Comparison of ENCODE assay signal across 8 cellular contexts in the genomic region with DNA sequence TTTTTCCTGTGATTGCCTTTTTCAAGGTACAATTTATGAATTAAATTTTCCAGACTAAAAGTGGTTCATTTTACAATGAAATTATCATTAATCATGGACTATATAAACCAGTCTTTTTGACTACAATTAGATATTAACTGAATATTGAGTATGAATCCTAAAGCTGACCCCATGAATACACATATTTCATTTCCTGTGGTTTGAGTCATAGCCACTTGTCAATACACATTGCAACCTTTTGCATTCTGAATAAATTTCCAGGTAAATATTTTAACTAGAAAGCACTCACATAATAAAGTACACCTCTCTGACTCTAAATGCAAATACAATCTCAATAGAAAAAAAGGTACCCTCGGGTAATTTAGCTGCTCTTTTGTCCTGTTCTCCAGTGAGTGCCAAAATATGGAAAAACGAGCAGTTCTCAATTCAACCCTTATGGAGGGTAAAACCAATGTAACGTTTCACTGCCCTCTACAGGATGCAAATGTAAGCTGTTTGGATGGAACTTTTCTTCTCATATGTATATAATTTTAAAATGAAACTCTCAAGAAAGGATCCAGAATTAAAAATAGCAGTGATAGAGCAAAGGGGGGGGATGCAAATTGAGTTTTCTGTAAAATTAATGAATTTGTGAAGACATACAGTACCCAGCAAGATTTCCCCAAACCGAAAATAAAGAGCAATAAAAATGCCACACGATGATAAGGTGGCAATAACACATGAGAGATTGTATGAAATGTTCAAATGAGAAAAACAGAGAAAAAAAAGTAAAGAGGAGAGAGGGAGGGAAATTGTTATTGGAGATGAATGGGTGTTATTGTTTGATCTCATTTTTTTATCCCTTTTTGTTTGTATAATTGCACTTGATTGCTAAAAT.
DNase-seq lines count a peak whose midpoint lies in the region; ATAC-seq lines count a peak whose summit lies in the region.

No MANE protein-coding gene starts in this region.

- H3K4me1 Mint-ChIP-seq in effector memory CD8-positive, alpha-beta T cell (ENCODE audit: low read depth in 2 of 2) = no peaks in the 10 kb centered on the region
- no peaks in the 10 kb centered on the region for H3K4me1 Mint-ChIP-seq in activated T-helper 1 cell treated with anti-CD3 and anti-CD28 coated beads, Interleukin-12 subunit alpha, Interleukin-12 subunit beta, Interleukin-2, Interleukin-4 antibody, amounts not matched to agents 30 ng/mL and 10 ng/mL and 1 ng/mL, durations not matched to agents 14 hours and 24 hours and 36 hours (ENCODE audit: low read depth)

- no peaks in the 10 kb centered on the region for H3K27me3 Mint-ChIP-seq in effector memory CD8-positive, alpha-beta T cell
- H3K27me3 Mint-ChIP-seq in activated T-helper 1 cell treated with anti-CD3 and anti-CD28 coated beads, Interleukin-12 subunit alpha, Interleukin-12 subunit beta, Interleukin-2, Interleukin-4 antibody, amounts not matched to agents 30 ng/mL and 10 ng/mL and 1 ng/mL, durations not matched to agents 14 hours and 24 hours and 36 hours (ENCODE audit: insufficient read depth) = no peaks in the 10 kb centered on the region

- H3K27ac Mint-ChIP-seq in effector memory CD8-positive, alpha-beta T cell = no peak overlapping the region
- H3K27ac Mint-ChIP-seq in activated T-helper 1 cell treated with anti-CD3 and anti-CD28 coated beads, Interleukin-12 subunit alpha, Interleukin-12 subunit beta, Interleukin-2, Interleukin-4 antibody, amounts not matched to agents 30 ng/mL and 10 ng/mL and 1 ng/mL, durations not matched to agents 14 hours and 24 hours and 36 hours = no peak overlapping the region

- no peaks in the 10 kb centered on the region for H3K36me3 Mint-ChIP-seq in effector memory CD8-positive, alpha-beta T cell (ENCODE audit: insufficient read depth)
- H3K36me3 Mint-ChIP-seq in activated T-helper 1 cell treated with anti-CD3 and anti-CD28 coated beads, Interleukin-12 subunit alpha, Interleukin-12 subunit beta, Interleukin-2, Interleukin-4 antibody, amounts not matched to agents 30 ng/mL and 10 ng/mL and 1 ng/mL, durations not matched to agents 14 hours and 24 hours and 36 hours (ENCODE audit: low read depth) = no peaks in the 10 kb centered on the region

- intact Hi-C loops in activated T-helper 1 cell treated with anti-CD3 and anti-CD28 coated beads, Interleukin-12 subunit alpha, Interleukin-12 subunit beta, Interleukin-2, Interleukin-4 antibody, amounts not matched to agents 30 ng/mL and 10 ng/mL and 1 ng/mL, durations not matched to agents 14 hours and 24 hours and 36 hours (cut with micrococcal nuclease) = no loop called here

- ATAC-seq in effector memory CD8-positive, alpha-beta T cell (replicated peaks) = no peak
- no peak for ATAC-seq in HG03045 (IDR thresholded peaks at IDR 0.05; ENCODE audit: unreplicated experiment)

- no peak overlapping the region for H3K4me3 Mint-ChIP-seq in effector memory CD8-positive, alpha-beta T cell
- H3K4me3 Mint-ChIP-seq in activated T-helper 1 cell treated with anti-CD3 and anti-CD28 coated beads, Interleukin-12 subunit alpha, Interleukin-12 subunit beta, Interleukin-2, Interleukin-4 antibody, amounts not matched to agents 30 ng/mL and 10 ng/mL and 1 ng/mL, durations not matched to agents 14 hours and 24 hours and 36 hours = no peak overlapping the region

- DNase-seq in SIG-M5 treated with dmso at 0.1 percent for 504 hours (lab: John Stamatoyannopoulos, UW; ENCODE audit: unreplicated experiment) (peak; percentile 23), SIG-M5 (lab: John Stamatoyannopoulos, UW) (no peak), NCI-H446 (lab: John Stamatoyannopoulos, UW) (peak; percentile 25 to 69), dermis microvascular lymphatic vessel endothelial cell (ENCODE audit: low read depth in 2 of 2) (peak; percentile 43 to 51), non-pigmented ciliary epithelial cell (ENCODE audit: low read depth) (peak; percentile 19)
- no peak for DNase-seq in effector memory CD8-positive, alpha-beta T cell
- no peak for DNase-seq in activated T-helper 1 cell treated with anti-CD3 and anti-CD28 coated beads, Interleukin-12 subunit alpha, Interleukin-12 subunit beta, Interleukin-2, Interleukin-4 antibody, amounts not matched to agents 30 ng/mL and 10 ng/mL and 1 ng/mL, durations not matched to agents 14 hours and 24 hours and 36 hours (ENCODE audit: low spot score)

- H3K9me3 Mint-ChIP-seq in effector memory CD8-positive, alpha-beta T cell = peaks cover 6 to 7% of the 10 kb centered on the region in 2 donors
- H3K9me3 Mint-ChIP-seq in activated T-helper 1 cell treated with anti-CD3 and anti-CD28 coated beads, Interleukin-12 subunit alpha, Interleukin-12 subunit beta, Interleukin-2, Interleukin-4 antibody, amounts not matched to agents 30 ng/mL and 10 ng/mL and 1 ng/mL, durations not matched to agents 14 hours and 24 hours and 36 hours = no peaks in the 10 kb centered on the region

Comparison
In these comparisons a context has a peak if more than half of its experiments do, and no peak if none do; other contexts are left out.
1. DNase-seq: peak in SIG-M5 treated with dmso at 0.1 percent for 504 hours (single experiment), NCI-H446 (2 of 2), dermis microvascular lymphatic vessel endothelial cell (2 of 2) and non-pigmented ciliary epithelial cell (single experiment); none in SIG-M5 (single experiment), effector memory CD8-positive, alpha-beta T cell (0 of 3) and activated T-helper 1 cell treated with anti-CD3 and anti-CD28 coated beads, Interleukin-12 subunit alpha, Interleukin-12 subunit beta, Interleukin-2, Interleukin-4 antibody, amounts not matched to agents 30 ng/mL and 10 ng/mL and 1 ng/mL, durations not matched to agents 14 hours and 24 hours and 36 hours (single experiment).